Comparison of ENCODE assay signal across 8 cellular contexts in genomic region chr3:32391643-32392529, GRCh38. TPM values are rescaled to one million over a fixed set of nuclear protein-coding genes. Genes with fewer than 3 reads are reported as not detected.
DNase-seq lines count a peak whose midpoint lies in the region; ATAC-seq, FAIRE-seq and TF ChIP-seq lines count a peak whose summit lies in the region.

CMTM7 (plus strand) TSS chr3:32391853; CDS start chr3:32391907, 54 bp downstream.

- H3K9me3 ChIP-seq in pancreas: no peaks in the 10 kb centered on the region

- DNase-seq in NCI-H748 (lab: John Stamatoyannopoulos, UW; ENCODE audit: unreplicated experiment) (peak; percentile 48), NCI-H748 treated with DMSO at 0.1 percent for 48 hours (lab: John Stamatoyannopoulos, UW) (no peak), SK-MEL-5 (ENCODE audit: low read depth, low spot score) (peak; percentile 67), glutamatergic neuron (peak; percentile 68), pancreas (peak; percentile 63 to 87 (median 78)), foreskin melanocyte (no peak)
- peak; percentile 82 for DNase-seq in activated naive CD4-positive, alpha-beta T cell treated with anti-CD3 and anti-CD28 coated beads for 36 hours

- H3K9me3 Mint-ChIP-seq in activated naive CD4-positive, alpha-beta T cell treated with anti-CD3 and anti-CD28 coated beads for 36 hours: no peaks in the 10 kb centered on the region
- H3K9me3 Mint-ChIP-seq in glutamatergic neuron (ENCODE audit: unreplicated experiment): peaks cover 16% of the 10 kb centered on the region

- H3K36me3 Mint-ChIP-seq in activated naive CD4-positive, alpha-beta T cell treated with anti-CD3 and anti-CD28 coated beads for 36 hours (ENCODE audit: low read depth): peaks cover 10% of the 10 kb centered on the region
- no peaks in the 10 kb centered on the region for H3K36me3 Mint-ChIP-seq in glutamatergic neuron (ENCODE audit: unreplicated experiment)

- CTCF ChIA-PET in activated naive CD4-positive, alpha-beta T cell treated with anti-CD3 and anti-CD28 coated beads for 36 hours (lab: Charles Lee): interaction anchor here (0.6 to 4.8 kb wide), 3 partner anchors 17 to 76 kb away, joined by 4 to 38 read pairs (median 10); no protein-coding TSS in a partner anchor

- peak within 1 kb of the TSS; percentile 55 to 79 (median 74) for H3K4me3 ChIP-seq in pancreas

- H3K4me1 ChIP-seq in pancreas: peaks cover 0 to 4% (median 0%) of the 10 kb centered on the region in 3 donors

- peak within 1 kb of the TSS; percentile 39 to 91 (median 70) for H3K27ac ChIP-seq in pancreas

- FAIRE-seq in pancreas (lab: Jason Lieb, UNC): no peak

- peak within 1 kb of the TSS; percentile 95 for H3K4me3 Mint-ChIP-seq in activated naive CD4-positive, alpha-beta T cell treated with anti-CD3 and anti-CD28 coated beads for 36 hours
- H3K4me3 Mint-ChIP-seq in glutamatergic neuron (ENCODE audit: unreplicated experiment): peak within 1 kb of the TSS; percentile 94

- peak; percentile 68 for ATAC-seq in HG03108 (IDR thresholded peaks at IDR 0.05; ENCODE audit: unreplicated experiment)
- ATAC-seq in pancreas: peak; percentile 91 to 94 (median 92)

- no peak for TF ChIP-seq CTCF in glutamatergic neuron (IDR thresholded peaks at IDR 0.05; ENCODE audit: partially characterized antibody, unreplicated experiment)
- TF ChIP-seq CTCF in pancreas (IDR thresholded peaks at IDR 0.05): no peak

- H3K36me3 ChIP-seq in pancreas: no peaks in the 10 kb centered on the region

- H3K27me3 Mint-ChIP-seq in activated naive CD4-positive, alpha-beta T cell treated with anti-CD3 and anti-CD28 coated beads for 36 hours (ENCODE audit: low read depth): no peaks in the 10 kb centered on the region
- H3K27me3 Mint-ChIP-seq in glutamatergic neuron (ENCODE audit: unreplicated experiment): peaks cover 22% of the 10 kb centered on the region

- in situ Hi-C loops in SK-MEL-5 (cut with HindIII; ENCODE audit: low pct_unique_long_range_greater_than_20kb, low sequenced_read_pairs): no loop called here

- peaks cover 54% of the 10 kb centered on the region for H3K4me1 Mint-ChIP-seq in activated naive CD4-positive, alpha-beta T cell treated with anti-CD3 and anti-CD28 coated beads for 36 hours (ENCODE audit: low read depth)
- H3K4me1 Mint-ChIP-seq in glutamatergic neuron (ENCODE audit: low read depth, unreplicated experiment): peaks cover 23% of the 10 kb centered on the region

- H3K27ac Mint-ChIP-seq in activated naive CD4-positive, alpha-beta T cell treated with anti-CD3 and anti-CD28 coated beads for 36 hours: peak within 1 kb of the TSS; percentile 93
- H3K27ac Mint-ChIP-seq in glutamatergic neuron (ENCODE audit: unreplicated experiment): peak within 1 kb of the TSS; percentile 91

- H3K27me3 ChIP-seq in pancreas: no peaks in the 10 kb centered on the region

- intact Hi-C loops in activated naive CD4-positive, alpha-beta T cell treated with anti-CD3 and anti-CD28 coated beads for 36 hours (cut with micrococcal nuclease): loop anchor here (1.0 to 10.0 kb wide), 5 partner anchors 7 to 293 kb away; partner anchors contain the start of gene CNOT10
- intact Hi-C loops in pancreas (cut with DNase I): no loop called here

- 2 to 4% methylated on average over 94 to 107 of the region's 107 CpGs for WGBS in pancreas, 2 donors

RNA-seq across cellular contexts. Expression of gene CMTM7, which starts in this region (rescaled TPM):
- total RNA-seq in SK-MEL-5 (2014; rRNA removed; shearing (Covaris generic)): 19.0 and 23.3 TPM in 2 replicates
- 82.5 and 95.4 TPM in 2 replicates for polyA plus RNA-seq in SK-MEL-5 (2015; cell fraction: cytosol; rRNA removed)
- 58.4 and 77.3 TPM in 2 replicates for polyA plus RNA-seq in SK-MEL-5 (2015; cell fraction: nucleus; rRNA removed)
- total RNA-seq in activated naive CD4-positive, alpha-beta T cell treated with anti-CD3 and anti-CD28 coated beads for 36 hours: 10 to 100 TPM; 59.1 to 60.2 TPM
- total RNA-seq in glutamatergic neuron (ENCODE audit: unreplicated experiment) (95.5 TPM), pancreas (10 to 100 TPM in 3 of 6 donors, 1 to 10 TPM in 3; 6.1 to 21.4 (median 9.8) TPM)
- polyA plus RNA-seq in pancreas: 10 to 100 TPM; 18.9 to 23.8 TPM

Comparison
In these comparisons a context has a peak if more than half of its experiments do, and no peak if none do; other contexts are left out.
1. DNase-seq: peak in NCI-H748 (single experiment), SK-MEL-5 (single experiment), activated naive CD4-positive, alpha-beta T cell treated with anti-CD3 and anti-CD28 coated beads for 36 hours (single experiment), glutamatergic neuron (single experiment) and pancreas (6 of 6); none in NCI-H748 treated with DMSO at 0.1 percent for 48 hours (single experiment) and foreskin melanocyte (single experiment).